ENCODE assay signal across 21 cellular contexts in the genomic region with DNA sequence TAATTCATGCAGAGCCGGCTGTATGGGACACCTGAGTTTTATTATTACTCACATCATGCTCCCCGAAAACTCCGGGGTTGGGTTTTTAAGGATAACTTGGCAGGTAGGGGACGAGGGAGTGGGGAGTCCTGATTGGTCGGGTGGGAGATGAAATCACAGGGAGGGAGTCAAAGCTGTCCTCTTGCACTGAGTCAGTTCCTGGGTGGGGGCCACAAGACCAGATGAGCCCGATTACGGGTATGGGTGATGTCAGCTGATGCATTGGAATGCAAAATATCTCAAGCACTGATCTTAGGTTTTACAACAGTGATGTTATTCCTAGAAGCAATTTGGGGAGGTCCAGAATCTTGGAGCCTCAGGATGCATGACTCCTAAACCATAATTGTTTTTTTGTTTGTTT. TPM values are rescaled to one million over a fixed set of nuclear protein-coding genes. Genes with fewer than 3 reads are reported as not detected.
DNase-seq lines count a peak whose midpoint lies in the region; ATAC-seq and TF ChIP-seq lines count a peak whose summit lies in the region.
"Had no signal": no experiment of that assay in that cellular context is flagged by ENCODE, and none has a peak within 500 bp of the region (broad histone marks: within the 10 kb centered on the region; RNA-seq: fewer than 3 reads in every experiment).

No MANE protein-coding gene starts in this region.

- H3K36me3 ChIP-seq in GM23248 (ENCODE audit: low read depth), result no peaks in the 10 kb centered on the region
- no peaks in the 10 kb centered on the region for H3K36me3 ChIP-seq in SJSA1
- no peaks in the 10 kb centered on the region for H3K36me3 ChIP-seq in fibroblast of lung (ENCODE audit: control insufficient read depth, insufficient read depth, low read length)
- H3K36me3 ChIP-seq in trophoblast cell (ENCODE audit: control insufficient read depth in 1 of 2, insufficient read depth in 2 of 2, low read length in 2 of 2), result no peaks in the 10 kb centered on the region
- no peaks in the 10 kb centered on the region for H3K36me3 ChIP-seq in smooth muscle cell (ENCODE audit: low read depth)
- H3K36me3 ChIP-seq in Caco-2 (ENCODE audit: control insufficient read depth, insufficient read depth, low read length), result no peaks in the 10 kb centered on the region
- H3K36me3 ChIP-seq: BLaER1 treated with 17β-estradiol and CSF1 and Interleukin-3, amounts not matched to agents 10 nM and 100 nM had no signal

- H3K4me3 ChIP-seq in GM23248, result no peak overlapping the region
- no peak overlapping the region for H3K4me3 ChIP-seq in SJSA1
- no peak overlapping the region for H3K4me3 ChIP-seq in fibroblast of lung (replicated peaks in 1 of 4; ENCODE audit: control extremely low read depth in 1 of 4, insufficient read depth in 1 of 4, low read depth in 3 of 4, low read length in 4 of 4)
- H3K4me3 ChIP-seq in trophoblast cell (ENCODE audit: low read depth, low read length), result no peak overlapping the region
- no peak overlapping the region for H3K4me3 ChIP-seq in smooth muscle cell
- no peak overlapping the region for H3K4me3 ChIP-seq in Caco-2 (ENCODE audit: low read depth, low read length)
- H3K4me3 ChIP-seq: BLaER1 treated with 17β-estradiol and CSF1 and Interleukin-3, amounts not matched to agents 10 nM and 100 nM had no signal

- no peaks in the 10 kb centered on the region for H3K36me3 Mint-ChIP-seq in Caco-2 (ENCODE audit: insufficient read depth, unreplicated experiment)
- H3K36me3 Mint-ChIP-seq: activated naive CD4-positive, alpha-beta T cell treated with anti-CD3 and anti-CD28 coated beads, Interleukin-2, amount 50 U/mL, for 24 hours; mesothelial cell of epicardium had no signal

- no peak overlapping the region for H2BK120ac ChIP-seq in trophoblast cell (ENCODE audit: insufficient read depth, low read length, poor library complexity)

- H4K20me1 ChIP-seq in GM23248 (ENCODE audit: insufficient read depth) (no peaks in the 10 kb centered on the region), fibroblast of lung (ENCODE audit: control insufficient read depth, extremely low read depth, insufficient read depth, low read length) (no peaks in the 10 kb centered on the region), smooth muscle cell (ENCODE audit: low read depth) (no peaks in the 10 kb centered on the region)
- H4K20me1 ChIP-seq: BLaER1 treated with 17β-estradiol and CSF1 and Interleukin-3, amounts not matched to agents 10 nM and 100 nM had no signal

- no peak overlapping the region for H3K27ac Mint-ChIP-seq in Caco-2 (ENCODE audit: unreplicated experiment)
- H3K27ac Mint-ChIP-seq: activated naive CD4-positive, alpha-beta T cell treated with anti-CD3 and anti-CD28 coated beads, Interleukin-2, amount 50 U/mL, for 24 hours; IgD-negative memory B cell; mesothelial cell of epicardium had no signal

- no peak overlapping the region for H3K14ac ChIP-seq in trophoblast cell (ENCODE audit: low read length)

- H3K27ac ChIP-seq in GM23248 (no peak overlapping the region), SJSA1 (peak overlapping the region; percentile 60), fibroblast of lung (ENCODE audit: insufficient read depth, low read length) (no peak overlapping the region), trophoblast cell (ENCODE audit: low read depth, low read length) (no peak overlapping the region), smooth muscle cell (ENCODE audit: low read depth) (no peak overlapping the region)
- H3K27ac ChIP-seq: BLaER1 treated with 17β-estradiol and CSF1 and Interleukin-3, amounts not matched to agents 10 nM and 100 nM had no signal

- no peak overlapping the region for H2BK12ac ChIP-seq in trophoblast cell (ENCODE audit: low read length)

- CTCF ChIA-PET in Caco-2 (lab: Charles Lee), result no interaction called here

- H4K91ac ChIP-seq in trophoblast cell (ENCODE audit: low read depth, low read length), result no peak overlapping the region

- POLR2A ChIA-PET in Caco-2 (lab: Charles Lee), result no interaction called here

- H3K9me2 ChIP-seq in GM23248 (ENCODE audit: insufficient read depth), result no peaks in the 10 kb centered on the region

- H2AK5ac ChIP-seq in trophoblast cell (ENCODE audit: low read length), result no peak overlapping the region

- 48 to 51% methylated on average over 7 of the region's 7 CpGs for WGBS in GM23248 (ENCODE audit: low coverage in 1 of 2, low lambda C conversion rate in 2 of 2, missing lambda C conversion rate in 2 of 2), 2 experiments
- no CpG with 5 or more reads among the region's 7 CpGs for WGBS in trophoblast cell (ENCODE audit: extremely low coverage, insufficient coverage, insufficient read length)
- 78% methylated on average over 7 of the region's 7 CpGs for WGBS in smooth muscle cell (ENCODE audit: low lambda C conversion rate)

- in situ Hi-C loops in GM23248 (cut with MboI), result no loop called here

- no peak overlapping the region for H4K8ac ChIP-seq in trophoblast cell (ENCODE audit: low read depth, low read length)

- H3K27me3 ChIP-seq in GM23248 (replicated peaks; ENCODE audit: insufficient read depth), result no peaks in the 10 kb centered on the region
- no peaks in the 10 kb centered on the region for H3K27me3 ChIP-seq in SJSA1 (replicated peaks)
- peaks cover 8% of the 10 kb centered on the region for H3K27me3 ChIP-seq in fibroblast of lung (ENCODE audit: control insufficient read depth, insufficient read depth, low read length)
- no peaks in the 10 kb centered on the region for H3K27me3 ChIP-seq in trophoblast cell (ENCODE audit: insufficient read depth, low read length)
- no peaks in the 10 kb centered on the region for H3K27me3 ChIP-seq in smooth muscle cell (ENCODE audit: low read depth)
- H3K27me3 ChIP-seq in Caco-2 (replicated peaks; ENCODE audit: control insufficient read depth, insufficient read depth, low read length), result no peaks in the 10 kb centered on the region
- H3K27me3 ChIP-seq: BLaER1 treated with 17β-estradiol and CSF1 and Interleukin-3, amounts not matched to agents 10 nM and 100 nM had no signal

- DNase-seq in GM23248 (peak; percentile 69), SJSA1 (ENCODE audit: low read depth in 1 of 2, low spot score in 2 of 2) (peak; percentile 77 to 83), fibroblast of lung (ENCODE audit: low read depth in 2 of 2) (peak; percentile 4 to 71), trophoblast cell (peak; percentile 35 to 66), smooth muscle cell (lab: John Stamatoyannopoulos, UW; ENCODE audit: unreplicated experiment) (no peak), Caco-2 (no peak)
- DNase-seq: activated CD4-positive, alpha-beta T cell treated with anti-CD3 and anti-CD28 coated beads for 48 hours; activated T-cell treated with anti-CD3 and anti-CD28 coated beads for 4 hours; caudate nucleus; effector CD8-positive, alpha-beta T cell; head of caudate nucleus; retina; SHP77 treated with DMSO at 0.1 percent for 48 hours; stimulated activated CD4-positive, alpha-beta T cell treated with anti-CD3 and anti-CD28 coated beads, Interleukin-1b, Interleukin-23, amount 100 ng/mL, for 48 hours; substantia nigra had no signal

- ATAC-seq in HG03457 (IDR thresholded peaks at IDR 0.05; ENCODE audit: unreplicated experiment), result no peak

- H3K4me2 ChIP-seq in GM23248 (ENCODE audit: unreplicated experiment) (no peak overlapping the region), fibroblast of lung (ENCODE audit: extremely low read depth, insufficient read depth, low read length) (no peak overlapping the region), trophoblast cell (ENCODE audit: low read length) (no peak overlapping the region), smooth muscle cell (no peak overlapping the region)
- H3K4me2 ChIP-seq: BLaER1 treated with 17β-estradiol and CSF1 and Interleukin-3, amounts not matched to agents 10 nM and 100 nM had no signal

- intact Hi-C loops in Caco-2 (cut with micrococcal nuclease; ENCODE audit: unreplicated experiment), result loop anchor here (2.0 kb wide), 1 partner anchor 19 kb away; a partner anchor contains a TSS

- no peak overlapping the region for H3K9ac ChIP-seq in GM23248
- no peak overlapping the region for H3K9ac ChIP-seq in fibroblast of lung (ENCODE audit: insufficient read depth, low read length)
- H3K9ac ChIP-seq in trophoblast cell (ENCODE audit: low read length), result no peak overlapping the region
- no peak overlapping the region for H3K9ac ChIP-seq in smooth muscle cell (ENCODE audit: low read depth)
- H3K9ac ChIP-seq: BLaER1 treated with 17β-estradiol and CSF1 and Interleukin-3, amounts not matched to agents 10 nM and 100 nM had no signal

- H3K9me3 Mint-ChIP-seq in Caco-2 (ENCODE audit: unreplicated experiment), result no peaks in the 10 kb centered on the region
- H3K9me3 Mint-ChIP-seq: activated naive CD4-positive, alpha-beta T cell treated with anti-CD3 and anti-CD28 coated beads, Interleukin-2, amount 50 U/mL, for 24 hours; mesothelial cell of epicardium; neural crest cell had no signal

- no peak overlapping the region for H3K4ac ChIP-seq in trophoblast cell (ENCODE audit: low read depth, low read length)

- no peak overlapping the region for H3K23ac ChIP-seq in trophoblast cell (ENCODE audit: low read length)

- H3K27me3 Mint-ChIP-seq in Caco-2 (ENCODE audit: insufficient read depth, unreplicated experiment), result no peaks in the 10 kb centered on the region
- H3K27me3 Mint-ChIP-seq: activated naive CD4-positive, alpha-beta T cell treated with anti-CD3 and anti-CD28 coated beads, Interleukin-2, amount 50 U/mL, for 24 hours had no signal

- peaks cover 17% of the 10 kb centered on the region for H3K4me1 Mint-ChIP-seq in Caco-2 (ENCODE audit: low read depth, unreplicated experiment)
- H3K4me1 Mint-ChIP-seq: mesothelial cell of epicardium had no signal

- no peak overlapping the region for H3K18ac ChIP-seq in trophoblast cell (ENCODE audit: low read length)

- H3F3A ChIP-seq in GM23248 (ENCODE audit: insufficient read depth) (peaks cover 8% of the 10 kb centered on the region; the same call in 1 of the 2 replicates), smooth muscle cell (ENCODE audit: low read depth) (no peaks in the 10 kb centered on the region)

- H3K79me1 ChIP-seq in trophoblast cell (ENCODE audit: low read length), result no peaks in the 10 kb centered on the region

- H2AFZ ChIP-seq in GM23248 (no peak overlapping the region), fibroblast of lung (ENCODE audit: low read length) (no peak overlapping the region), trophoblast cell (ENCODE audit: insufficient read depth, low read length, poor library complexity) (no peak overlapping the region), smooth muscle cell (ENCODE audit: low read depth) (no peak overlapping the region)

- no peak overlapping the region for H4K12ac ChIP-seq in trophoblast cell (ENCODE audit: low read depth, low read length)

- no peaks in the 10 kb centered on the region for H3K79me2 ChIP-seq in GM23248 (ENCODE audit: insufficient read depth)
- H3K79me2 ChIP-seq in fibroblast of lung (ENCODE audit: control insufficient read depth, insufficient read depth, low read length), result no peaks in the 10 kb centered on the region
- H3K79me2 ChIP-seq in trophoblast cell (ENCODE audit: control insufficient read depth, insufficient read depth, low read length, poor library complexity), result no peaks in the 10 kb centered on the region
- no peaks in the 10 kb centered on the region for H3K79me2 ChIP-seq in smooth muscle cell (ENCODE audit: low read depth)

- no peaks in the 10 kb centered on the region for H3K9me3 ChIP-seq in GM23248 (ENCODE audit: low read depth)
- H3K9me3 ChIP-seq in SJSA1 (replicated peaks), result no peaks in the 10 kb centered on the region
- no peaks in the 10 kb centered on the region for H3K9me3 ChIP-seq in fibroblast of lung (ENCODE audit: control insufficient read depth, insufficient read depth, low read depth, low read length)
- H3K9me3 ChIP-seq in trophoblast cell (ENCODE audit: insufficient read depth, low read depth, low read length), result no peaks in the 10 kb centered on the region
- no peaks in the 10 kb centered on the region for H3K9me3 ChIP-seq in smooth muscle cell (replicated peaks; ENCODE audit: low read depth)
- no peaks in the 10 kb centered on the region for H3K9me3 ChIP-seq in Caco-2
- H3K9me3 ChIP-seq: BLaER1 treated with 17β-estradiol and CSF1 and Interleukin-3, amounts not matched to agents 10 nM and 100 nM had no signal

- H3K4me3 Mint-ChIP-seq in Caco-2 (ENCODE audit: unreplicated experiment), result no peak overlapping the region
- H3K4me3 Mint-ChIP-seq: activated naive CD4-positive, alpha-beta T cell treated with anti-CD3 and anti-CD28 coated beads, Interleukin-2, amount 50 U/mL, for 24 hours; IgD-negative memory B cell; mesothelial cell of epicardium; neural crest cell had no signal

- no peaks in the 10 kb centered on the region for H3K4me1 ChIP-seq in GM23248 (ENCODE audit: insufficient read depth)
- H3K4me1 ChIP-seq in SJSA1 (replicated peaks), result peaks cover 57% of the 10 kb centered on the region
- no peaks in the 10 kb centered on the region for H3K4me1 ChIP-seq in fibroblast of lung (ENCODE audit: control insufficient read depth, extremely low read depth, insufficient read depth, low read length)
- H3K4me1 ChIP-seq in trophoblast cell (ENCODE audit: control insufficient read depth in 1 of 2, insufficient read depth in 2 of 2, low read length in 2 of 2), result peaks cover 2 to 3% of the 10 kb centered on the region in 2 experiments
- H3K4me1 ChIP-seq in smooth muscle cell (ENCODE audit: low read depth), result no peaks in the 10 kb centered on the region
- H3K4me1 ChIP-seq in Caco-2, result peaks cover 26% of the 10 kb centered on the region

- TF ChIP-seq CTCF in fibroblast of lung (conservative IDR thresholded peaks at IDR 0.05 in 1 of 2, IDR thresholded peaks at IDR 0.05 in 1 of 2; ENCODE audit: low read depth in 1 of 2, low read length in 2 of 2), result no peak
- no peak for TF ChIP-seq CTCF in smooth muscle cell (IDR thresholded peaks at IDR 0.05; ENCODE audit: borderline replicate concordance, insufficient read depth, poor library complexity, severe bottlenecking)
- TF ChIP-seq CTCF in Caco-2 (IDR thresholded peaks at IDR 0.05; ENCODE audit: insufficient read depth in 1 of 2, low read depth in 1 of 2, low read length in 1 of 2, severe bottlenecking in 1 of 2, unreplicated experiment in 1 of 2), result no peak

- BruUV-seq in Caco-2 (replicated peaks; lab: Mats Ljungman, UMichigan), result no TSS peak

- H2BK5ac ChIP-seq in trophoblast cell (ENCODE audit: low read depth, low read length, poor library complexity), result no peak overlapping the region

RNA-seq across cellular contexts. Expression of a gene that starts 18.6 kb away (rescaled TPM):
- 17.9 and 26.7 TPM in 2 replicates for total RNA-seq in GM23248 (2014; rRNA removed; shearing (Covaris generic))
- polyA plus RNA-seq in GM23248 (2016; fragmentation: Nextera tagmentation; extraction: Ambion mirVana), result 16.6 and 19.3 TPM in 2 replicates
- total RNA-seq in SJSA1 (2014; rRNA removed; shearing (Covaris generic)), result 23.3 and 24.5 TPM in 2 replicates
- 32.4 and 37.5 TPM in 2 replicates for total RNA-seq in fibroblast of lung
- 19.3 and 24.0 TPM in 2 replicates for polyA plus RNA-seq in fibroblast of lung
- polyA plus RNA-seq in fibroblast of lung (2012), result 14.4 and 15.2 TPM in 2 replicates
- polyA minus RNA-seq in fibroblast of lung (ENCODE audit: low replicate concordance), result 3.2 and 13.7 TPM in 2 replicates
- polyA plus RNA-seq in trophoblast cell (2013), result 50.5 and 57.4 TPM in 2 replicates
- total RNA-seq in smooth muscle cell, result 38.2 and 46.8 TPM in 2 replicates
- polyA plus RNA-seq in smooth muscle cell, result 23.0 and 25.4 TPM in 2 replicates
- total RNA-seq in Caco-2 (2022), result 31.1 and 35.8 TPM in 2 replicates

RNA-seq across cellular contexts. Expression of a gene that starts 28.0 kb away (rescaled TPM):
- total RNA-seq in GM23248 (2014; rRNA removed; shearing (Covaris generic)), result 4.3 and 10.2 TPM in 2 replicates
- 4.3 and 4.5 TPM in 2 replicates for polyA plus RNA-seq in GM23248 (2016; fragmentation: Nextera tagmentation; extraction: Ambion mirVana)
- total RNA-seq in SJSA1 (2014; rRNA removed; shearing (Covaris generic)), result 6.7 and 10.2 TPM in 2 replicates
- total RNA-seq in fibroblast of lung, result 16.2 and 27.6 TPM in 2 replicates
- polyA plus RNA-seq in fibroblast of lung, result 14.5 and 18.6 TPM in 2 replicates
- 9.7 and 13.4 TPM in 2 replicates for polyA plus RNA-seq in fibroblast of lung (2012)
- 17.9 and 30.6 TPM in 2 replicates for polyA minus RNA-seq in fibroblast of lung (ENCODE audit: low replicate concordance)
- 8.9 and 9.3 TPM in 2 replicates for polyA plus RNA-seq in trophoblast cell (2013)
- 6.8 and 7.6 TPM in 2 replicates for total RNA-seq in smooth muscle cell
- polyA plus RNA-seq in smooth muscle cell, result 1.3 and 2.2 TPM in 2 replicates
- 12.2 and 16.5 TPM in 2 replicates for total RNA-seq in Caco-2 (2022)

Comparison
In these comparisons a context has a peak if more than half of its experiments do, and no peak if none do; other contexts are left out.
1. DNase-seq: peak in GM23248 (single experiment), SJSA1 (2 of 2), fibroblast of lung (2 of 2) and trophoblast cell (2 of 2); none in smooth muscle cell (single experiment) and Caco-2 (0 of 2).